In genomic region chr5:4875942-4876341, GRCh38 we compare ENCODE assay signal across 32 cellular contexts.
A peak's percentile ranks its signal among the peaks of the same experiment; 100 is the strongest.
DNase-seq lines count a peak whose midpoint lies in the region; ATAC-seq and TF ChIP-seq lines count a peak whose summit lies in the region.
"Had no signal": no experiment of that assay in that cellular context is flagged by ENCODE, and none has a peak within 500 bp of the region (broad histone marks: within the 10 kb centered on the region; RNA-seq: fewer than 3 reads in every experiment).

No MANE protein-coding gene starts in this region.

- H3K9me3 ChIP-seq in PC-9 (ENCODE audit: insufficient read depth, low read depth) (no peaks in the 10 kb centered on the region), neural progenitor cell (ENCODE audit: low read depth) (no peaks in the 10 kb centered on the region)
- H3K9me3 ChIP-seq: A549; BE2C; BLaER1; BLaER1 treated with 17β-estradiol and CSF1 and Interleukin-3, amounts not matched to agents 10 nM and 100 nM; Caco-2 had no signal

- H3K9ac ChIP-seq in neural progenitor cell: no peak overlapping the region
- H3K9ac ChIP-seq: BLaER1; BLaER1 treated with 17β-estradiol and CSF1 and Interleukin-3, amounts not matched to agents 10 nM and 100 nM had no signal

- H3K9me3 Mint-ChIP-seq in neural progenitor cell: no peaks in the 10 kb centered on the region
- H3K9me3 Mint-ChIP-seq in stimulated activated effector memory CD8-positive, alpha-beta T cell treated with anti-CD3 and anti-CD28 coated beads, Interleukin-12 subunit alpha, Interleukin-12 subunit beta, amount 100 ng/mL, for 72 hours: peaks cover 6% of the 10 kb centered on the region
- peaks cover 0 to 1% (median 0%) of the 10 kb centered on the region in 6 donors for H3K9me3 Mint-ChIP-seq in immature natural killer cell
- H3K9me3 Mint-ChIP-seq: CD14-positive monocyte; CD4-positive, alpha-beta T cell; CD8-positive, alpha-beta T cell had no signal

- H3K4me1 ChIP-seq in PC-9 (replicated peaks; ENCODE audit: insufficient read depth): no peaks in the 10 kb centered on the region
- H3K4me1 ChIP-seq in neural progenitor cell: no peaks in the 10 kb centered on the region
- H3K4me1 ChIP-seq: A549, BE2C, Caco-2 had no signal

- H3K4me1 Mint-ChIP-seq in neural progenitor cell (peaks cover 34% of the 10 kb centered on the region), immature natural killer cell (no peaks in the 10 kb centered on the region)
- H3K4me1 Mint-ChIP-seq in stimulated activated effector memory CD8-positive, alpha-beta T cell treated with anti-CD3 and anti-CD28 coated beads, Interleukin-12 subunit alpha, Interleukin-12 subunit beta, amount 100 ng/mL, for 72 hours: no peaks in the 10 kb centered on the region
- H3K4me1 Mint-ChIP-seq: B cell; CD14-positive monocyte; CD4-positive, alpha-beta memory T cell; CD4-positive, CD25-positive, alpha-beta regulatory T cell; CD8-positive, alpha-beta memory T cell had no signal

- TF ChIP-seq CTCF in PC-9 (conservative IDR thresholded peaks at IDR 0.05) (no peak), neural progenitor cell (IDR thresholded peaks at IDR 0.05) (no peak)

- H3K36me3 Mint-ChIP-seq in neural progenitor cell (no peaks in the 10 kb centered on the region), immature natural killer cell (no peaks in the 10 kb centered on the region)
- no peaks in the 10 kb centered on the region for H3K36me3 Mint-ChIP-seq in stimulated activated effector memory CD8-positive, alpha-beta T cell treated with anti-CD3 and anti-CD28 coated beads, Interleukin-12 subunit alpha, Interleukin-12 subunit beta, amount 100 ng/mL, for 72 hours
- H3K36me3 Mint-ChIP-seq: CD14-positive monocyte; CD4-positive, alpha-beta memory T cell; CD4-positive, CD25-positive, alpha-beta regulatory T cell; CD8-positive, alpha-beta memory T cell; CD8-positive, alpha-beta T cell had no signal

- no peak overlapping the region for H3K27ac ChIP-seq in PC-9
- H3K27ac ChIP-seq in neural progenitor cell: no peak overlapping the region
- H3K27ac ChIP-seq: 22Rv1; A549; BLaER1; BLaER1 treated with 17β-estradiol and CSF1 and Interleukin-3, amounts not matched to agents 10 nM and 100 nM; C4-2B had no signal

- H3K27me3 ChIP-seq in PC-9 (ENCODE audit: insufficient read depth, low read depth) (peaks cover 95% of the 10 kb centered on the region), neural progenitor cell (no peaks in the 10 kb centered on the region)
- H3K27me3 ChIP-seq: BLaER1; BLaER1 treated with 17β-estradiol and CSF1 and Interleukin-3, amounts not matched to agents 10 nM and 100 nM had no signal

- H3K4me3 ChIP-seq in PC-9 (no peak overlapping the region), neural progenitor cell (no peak overlapping the region)
- H3K4me3 ChIP-seq: A549; BLaER1; BLaER1 treated with 17β-estradiol and CSF1 and Interleukin-3, amounts not matched to agents 10 nM and 100 nM had no signal

- H4K20me1 ChIP-seq in PC-9 (ENCODE audit: insufficient read depth) (no peaks in the 10 kb centered on the region), neural progenitor cell (ENCODE audit: low read depth) (no peaks in the 10 kb centered on the region)
- H4K20me1 ChIP-seq: BLaER1 had no signal

- no peaks in the 10 kb centered on the region for H3F3A ChIP-seq in PC-9 (ENCODE audit: insufficient read depth, low read depth)
- no peaks in the 10 kb centered on the region for H3F3A ChIP-seq in neural progenitor cell (ENCODE audit: low read depth)

- BruUV-seq in PC-9 (replicated peaks; lab: Mats Ljungman, UMichigan): no TSS peak

- 0 out of 2 replicates have a peak overlapping the region, but pooled peaks have one; percentile 12 for H2AFZ ChIP-seq in PC-9
- no peak overlapping the region for H2AFZ ChIP-seq in neural progenitor cell (replicated peaks)

- peak; percentile 12 for ATAC-seq in stimulated activated effector memory CD8-positive, alpha-beta T cell treated with anti-CD3 and anti-CD28 coated beads, Interleukin-12 subunit alpha, Interleukin-12 subunit beta, amount 100 ng/mL, for 72 hours
- ATAC-seq: A549; CD8-positive, alpha-beta T cell had no signal

- H3K27ac Mint-ChIP-seq in neural progenitor cell: peak overlapping the region; percentile 42
- no peak overlapping the region for H3K27ac Mint-ChIP-seq in stimulated activated effector memory CD8-positive, alpha-beta T cell treated with anti-CD3 and anti-CD28 coated beads, Interleukin-12 subunit alpha, Interleukin-12 subunit beta, amount 100 ng/mL, for 72 hours
- no peak overlapping the region for H3K27ac Mint-ChIP-seq in immature natural killer cell
- H3K27ac Mint-ChIP-seq: B cell; CD4-positive, alpha-beta memory T cell; CD4-positive, alpha-beta T cell; CD4-positive, CD25-positive, alpha-beta regulatory T cell; CD8-positive, alpha-beta memory T cell; CD8-positive, alpha-beta T cell had no signal

- H3K36me3 ChIP-seq in PC-9 (ENCODE audit: low read depth) (no peaks in the 10 kb centered on the region), neural progenitor cell (no peaks in the 10 kb centered on the region)
- H3K36me3 ChIP-seq: BE2C; BLaER1; BLaER1 treated with 17β-estradiol and CSF1 and Interleukin-3, amounts not matched to agents 10 nM and 100 nM had no signal

- H3K27me3 Mint-ChIP-seq in neural progenitor cell (ENCODE audit: insufficient read depth, low read depth) (peaks cover 9% of the 10 kb centered on the region), immature natural killer cell (ENCODE audit: low read depth in 3 of 3) (peaks cover 3 to 6% (median 4%) of the 10 kb centered on the region in 3 donors)
- H3K27me3 Mint-ChIP-seq: B cell; CD4-positive, alpha-beta T cell; CD4-positive, CD25-positive, alpha-beta regulatory T cell had no signal

- H3K9me2 ChIP-seq in PC-9 (ENCODE audit: insufficient read depth): no peaks in the 10 kb centered on the region

- H3K4me3 Mint-ChIP-seq in neural progenitor cell (no peak overlapping the region), immature natural killer cell (no peak overlapping the region)
- H3K4me3 Mint-ChIP-seq in stimulated activated effector memory CD8-positive, alpha-beta T cell treated with anti-CD3 and anti-CD28 coated beads, Interleukin-12 subunit alpha, Interleukin-12 subunit beta, amount 100 ng/mL, for 72 hours: no peak overlapping the region
- H3K4me3 Mint-ChIP-seq: B cell; CD14-positive monocyte; CD4-positive, alpha-beta memory T cell; CD4-positive, alpha-beta T cell; CD4-positive, CD25-positive, alpha-beta regulatory T cell; CD8-positive, alpha-beta memory T cell; CD8-positive, alpha-beta T cell had no signal

- intact Hi-C loops in PC-9 (cut with micrococcal nuclease; ENCODE audit: unreplicated experiment): no loop called here

- H3K79me2 ChIP-seq in PC-9 (ENCODE audit: low read depth) (no peaks in the 10 kb centered on the region), neural progenitor cell (ENCODE audit: low read depth) (no peaks in the 10 kb centered on the region)

- DNase-seq in PC-9 (peak in 1 of 2 experiments; percentile 9), neural progenitor cell (ENCODE audit: low spot score) (no peak), immature natural killer cell (no peak), AML-193 (lab: John Stamatoyannopoulos, UW) (no peak), NCI-H1694 (lab: John Stamatoyannopoulos, UW) (no peak)
- no peak for DNase-seq in stimulated activated effector memory CD8-positive, alpha-beta T cell treated with anti-CD3 and anti-CD28 coated beads, Interleukin-12 subunit alpha, Interleukin-12 subunit beta, amount 100 ng/mL, for 72 hours (ENCODE audit: low spot score in 2 of 2)
- DNase-seq: 8988T; ACHN; BE2C; C1 segment of cervical spinal cord; Caco-2; Calu3; CD4-positive, alpha-beta memory T cell; CD4-positive, alpha-beta T cell; CD4-positive, CD25-positive, alpha-beta regulatory T cell; CD8-positive, alpha-beta memory T cell; CD8-positive, alpha-beta T cell; COR-L47; DMS 273 treated with DMSO at 0.1 percent for 48 hours; DMS153; DMS53; DMS79; DMS79 treated with DMSO at 0.1 percent for 48 hours; DND-41; EL had no signal

- H3K4me2 ChIP-seq in PC-9: no peak overlapping the region
- no peak overlapping the region for H3K4me2 ChIP-seq in neural progenitor cell
- H3K4me2 ChIP-seq: A549; BLaER1 treated with 17β-estradiol and CSF1 and Interleukin-3, amounts not matched to agents 10 nM and 100 nM had no signal

- CTCF ChIA-PET in PC-9 (lab: Charles Lee): interaction anchor here (0.7 kb wide), 2 partner anchors 8 to 413 kb away, joined by 7 to 8 read pairs; no protein-coding TSS in a partner anchor

- POLR2A ChIA-PET in PC-9 (lab: Charles Lee; ENCODE audit: unreplicated experiment): no interaction called here
